In genomic region chr14:76918176-76918750, GRCh38 we compare ENCODE assay signal across 8 cellular contexts.
DNase-seq lines count a peak whose midpoint lies in the region; ATAC-seq, FAIRE-seq and TF ChIP-seq lines count a peak whose summit lies in the region.

No MANE protein-coding gene starts in this region.

- TF ChIP-seq CTCF in dorsolateral prefrontal cortex (IDR thresholded peaks at IDR 0.05 in 54 of 56, conservative IDR thresholded peaks at IDR 0.05 in 2 of 56; ENCODE audit: low read depth in 1 of 56, partially characterized antibody in 56 of 56): no peak

- no peaks in the 10 kb centered on the region for H3K36me3 ChIP-seq in mucosa of stomach (ENCODE audit: control insufficient read depth, insufficient read depth, low read length)

- intact Hi-C loops in dorsolateral prefrontal cortex (cut with DNase I): loop anchor here in 1 of 2 donors (1.0 to 2.0 kb wide), 3 partner anchors 29 to 122 kb away; no protein-coding TSS in a partner anchor

- H3K9ac ChIP-seq in mucosa of stomach (ENCODE audit: low read length): peak overlapping the region; percentile 19

- no peak for DNase-seq in GM12891 (ENCODE audit: insufficient read length, low spot score)
- peak; percentile 93 for DNase-seq in NCI-H446 treated with DMSO at 0.1 percent for 48 hours (lab: John Stamatoyannopoulos, UW)
- DNase-seq in dorsolateral prefrontal cortex: peak in 5 of 10 donors; percentile 39 to 66 (median 60)
- no peak for DNase-seq in RPMI8226
- DNase-seq in SIG-M5 treated with dmso at 0.1 percent for 504 hours (lab: John Stamatoyannopoulos, UW; ENCODE audit: unreplicated experiment): no peak

- ATAC-seq in HG02642 (IDR thresholded peaks at IDR 0.05; ENCODE audit: poor library complexity, unreplicated experiment): no peak
- ATAC-seq in GM19463 (IDR thresholded peaks at IDR 0.05; ENCODE audit: unreplicated experiment): no peak

- TF ChIP-seq POLR2A in GM12891 (IDR thresholded peaks at IDR 0.05; ENCODE audit: low read depth, low read length): no peak

- peaks cover 58% of the 10 kb centered on the region for H3K4me1 ChIP-seq in mucosa of stomach (ENCODE audit: control insufficient read depth, insufficient read depth, low read length)

- H3K4me3 ChIP-seq in dorsolateral prefrontal cortex (peak overlapping the region in 12 of 59 donors; percentile 5 to 33 (median 14)), mucosa of stomach (ENCODE audit: low read length) (no peak overlapping the region)

- H3K9me3 ChIP-seq in mucosa of stomach (ENCODE audit: control insufficient read depth, low read length): no peaks in the 10 kb centered on the region

- peak; percentile 74 for FAIRE-seq in GM12891 (lab: Jason Lieb, UNC)

- peak overlapping the region; percentile 32 to 97 (median 89) for H3K27ac ChIP-seq in dorsolateral prefrontal cortex

- H3K27me3 ChIP-seq in dorsolateral prefrontal cortex (no peaks in the 10 kb centered on the region), mucosa of stomach (ENCODE audit: control insufficient read depth, insufficient read depth, low read length) (no peaks in the 10 kb centered on the region)

TF ChIP-seq in GM12891, 5 proteins besides CTCF, POLR2A, EP300 and RAD21:
- TF ChIP-seq SPI1 (IDR thresholded peaks at IDR 0.05; ENCODE audit: low read depth, low read length): peak; percentile 50
- TF ChIP-seq POLR2AphosphoS5 (IDR thresholded peaks at IDR 0.05; ENCODE audit: low read depth, low read length): no peak
